Comparison of ENCODE assay signal across 18 cellular contexts in genomic region chr11:112511906-112512305, GRCh38.
"Had no signal": no experiment of that assay in that cellular context is flagged by ENCODE, and none has a peak within 500 bp of the region (broad histone marks: within the 10 kb centered on the region; RNA-seq: fewer than 3 reads in every experiment).

No MANE protein-coding gene starts in this region.

- H3K9ac ChIP-seq: neural progenitor cell had no signal

- ATAC-seq: activated naive CD4-positive, alpha-beta T cell treated with anti-CD3 and anti-CD28 coated beads, Interleukin-2, amount 50 U/mL, for 72 hours; left lobe of liver; lower lobe of right lung; naive thymus-derived CD8-positive, alpha-beta T cell; right lobe of liver; stimulated activated naive B cell treated with anti-CD40 and anti-IgM and Interleukin-4, amounts not matched to agents 10 μg/mL and 1 μg/mL and 100 μg/mL, for 72 hours; WTC11 had no signal

- H3K4me1 ChIP-seq: lower lobe of right lung, neural progenitor cell, right lobe of liver, uterus had no signal

- H3K4me3 ChIP-seq: lower lobe of right lung, neural progenitor cell, right lobe of liver, uterus had no signal

- H3K9me3 ChIP-seq: lower lobe of right lung, right lobe of liver, uterus had no signal

- H2AFZ ChIP-seq: neural progenitor cell had no signal

- H3K27me3 ChIP-seq: neural progenitor cell, right lobe of liver, uterus had no signal

- H3K4me2 ChIP-seq: neural progenitor cell had no signal

- H3K27ac ChIP-seq: epithelial cell of prostate, lower lobe of right lung, neural progenitor cell, right lobe of liver, uterus had no signal

- H3K36me3 ChIP-seq: lower lobe of right lung, neural progenitor cell, right lobe of liver, uterus had no signal

- DNase-seq: activated CD4-positive, alpha-beta T cell treated with anti-CD3 and anti-CD28 coated beads, Interleukin-2, amount 50 U/mL, for 4 hours; activated CD8-positive, alpha-beta memory T cell treated with anti-CD3 and anti-CD28 coated beads for 24 hours; activated CD8-positive, alpha-beta memory T cell treated with anti-CD3 and anti-CD28 coated beads, Interleukin-2, amount 50 U/mL, for 4 hours; activated T-cell treated with anti-CD3 and anti-CD28 coated beads, Interleukin-2, amount 50 U/mL, for 24 hours; aorta; lower lobe of right lung; naive thymus-derived CD8-positive, alpha-beta T cell; posterior cingulate gyrus; right lobe of liver; small intestine; stimulated activated CD4-positive, alpha-beta T cell treated with anti-CD3 and anti-CD28 coated beads, Interleukin-15, amount 100 ng/mL, for 24 hours; stimulated activated naive B cell treated with anti-CD40 and anti-IgM and Interleukin-4, amounts not matched to agents 10 μg/mL and 1 μg/mL and 100 μg/mL, for 72 hours; uterus had no signal
